Comparison of ENCODE assay signal across 8 cellular contexts in the genomic region with DNA sequence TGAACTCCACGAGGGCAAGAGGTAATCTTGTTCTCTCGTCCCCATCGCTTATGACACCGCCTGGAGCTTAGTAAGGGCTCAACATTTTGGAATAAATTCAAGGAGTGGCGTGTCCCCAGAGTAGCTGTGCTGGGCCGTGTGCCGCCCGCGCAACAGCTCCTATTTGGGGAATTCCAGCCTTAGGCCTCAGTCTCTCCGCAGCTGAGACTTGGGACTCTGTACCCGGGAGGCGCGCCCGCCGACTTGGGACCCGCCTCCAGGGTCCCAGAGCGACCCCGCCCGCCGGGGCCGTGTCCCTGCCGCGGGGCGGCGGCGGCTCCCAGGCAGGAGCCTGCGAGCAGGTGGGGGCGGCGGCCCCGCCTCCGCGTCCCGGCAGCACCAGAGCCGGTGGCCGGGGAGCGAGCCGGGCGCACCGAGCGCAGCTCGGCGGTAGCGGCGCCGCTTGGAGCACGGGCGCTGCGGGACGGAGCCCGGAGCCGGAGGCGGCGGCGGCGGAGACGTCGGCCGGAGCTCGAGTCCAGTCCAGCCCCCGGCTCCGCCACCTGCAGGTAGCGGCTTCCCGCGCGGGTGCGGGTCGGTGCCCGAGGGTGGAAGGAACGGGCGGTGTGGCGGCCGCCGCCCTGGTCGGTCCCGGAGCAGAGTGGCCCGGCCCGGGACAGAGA. TPM values are rescaled to one million over a fixed set of nuclear protein-coding genes. Genes with fewer than 3 reads are reported as not detected.
DNase-seq lines count a peak whose midpoint lies in the region; ATAC-seq and TF ChIP-seq lines count a peak whose summit lies in the region.

A gene with protein sequence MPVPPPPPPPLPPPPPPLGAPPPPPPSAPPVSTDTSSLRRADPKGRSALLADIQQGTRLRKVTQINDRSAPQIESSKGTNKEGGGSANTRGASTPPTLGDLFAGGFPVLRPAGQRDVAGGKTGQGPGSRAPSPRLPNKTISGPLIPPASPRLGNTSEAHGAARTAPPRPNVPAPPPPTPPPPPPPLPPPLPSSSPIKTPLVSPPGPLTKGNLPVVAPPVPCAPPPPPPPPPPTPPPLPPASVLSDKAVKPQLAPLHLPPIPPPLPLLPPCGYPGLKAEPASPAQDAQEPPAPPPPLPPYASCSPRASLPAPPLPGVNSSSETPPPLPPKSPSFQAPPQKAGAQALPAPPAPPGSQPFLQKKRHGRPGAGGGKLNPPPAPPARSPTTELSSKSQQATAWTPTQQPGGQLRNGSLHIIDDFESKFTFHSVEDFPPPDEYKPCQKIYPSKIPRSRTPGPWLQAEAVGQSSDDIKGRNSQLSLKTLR (plus strand): TSS at position 378 of the 662 bp plus-strand sequence. CDS start 28,217 bp downstream, outside the sequence.

- intact Hi-C loops in left cardiac atrium (cut with DNase I) (no loop called here), posterior vena cava (cut with DNase I) (no loop called here)

- peak; percentile 17; the same call in 1 of the 2 replicates for TF ChIP-seq CTCF in VCaP (conservative IDR thresholded peaks at IDR 0.05)

- ATAC-seq in left cardiac atrium, result peak; percentile 77 to 78
- no peak for ATAC-seq in GM19023 (IDR thresholded peaks at IDR 0.05; ENCODE audit: unreplicated experiment)

- H3K27ac ChIP-seq in VCaP, result peak within 1 kb of the TSS; percentile 47; the same call in 1 of the 2 replicates

- DNase-seq in DMS 273 (lab: John Stamatoyannopoulos, UW; ENCODE audit: unreplicated experiment) (peak; percentile 88), DMS 273 treated with DMSO at 0.1 percent for 48 hours (lab: John Stamatoyannopoulos, UW) (no peak), left cardiac atrium (peak; percentile 39), posterior vena cava (ENCODE audit: low spot score) (peak; percentile 81), NCI-H2107 treated with DMSO at 0.1 percent for 48 hours (lab: John Stamatoyannopoulos, UW; ENCODE audit: unreplicated experiment) (no peak)
- DNase-seq in activated naive CD4-positive, alpha-beta T cell treated with anti-CD3 and anti-CD28 coated beads, Interleukin-2, amount 50 U/mL, for 16 hours, result no peak

RNA-seq across cellular contexts. Expression of the gene that starts here (rescaled TPM):
- total RNA-seq in left cardiac atrium, result 1 to 10 TPM; 1.8 to 3.8 TPM
- total RNA-seq in posterior vena cava, result 10 to 100 TPM; 20.8 to 21.4 TPM

Comparison
In these comparisons a context has a peak if more than half of its experiments do, and no peak if none do; other contexts are left out.
1. RNA of the gene that starts here (total RNA-seq): 20.8 to 21.4 TPM in posterior vena cava; 1.8 to 3.8 TPM in left cardiac atrium; every median in the first group is over 4 times any median in the second.
2. DNase-seq: peak in DMS 273 (single experiment), left cardiac atrium (single experiment) and posterior vena cava (single experiment); none in DMS 273 treated with DMSO at 0.1 percent for 48 hours (single experiment), activated naive CD4-positive, alpha-beta T cell treated with anti-CD3 and anti-CD28 coated beads, Interleukin-2, amount 50 U/mL, for 16 hours (single experiment) and NCI-H2107 treated with DMSO at 0.1 percent for 48 hours (single experiment).